Comparison of ENCODE assay signal across 18 cellular contexts in genomic region chr16:57335361-57335760, GRCh38. TPM values are rescaled to one million over a fixed set of nuclear protein-coding genes. Genes with fewer than 3 reads are reported as not detected.
A peak's percentile ranks its signal among the peaks of the same experiment; 100 is the strongest.
DNase-seq lines count a peak whose midpoint lies in the region; ATAC-seq, FAIRE-seq and TF ChIP-seq lines count a peak whose summit lies in the region.
"Had no signal": no experiment of that assay in that cellular context is flagged by ENCODE, and none has a peak within 500 bp of the region (broad histone marks: within the 10 kb centered on the region; RNA-seq: fewer than 3 reads in every experiment).

No MANE protein-coding gene starts in this region.

- H3K36me3 ChIP-seq in left ventricle myocardium inferior (no peaks in the 10 kb centered on the region), endothelial cell of umbilical vein (ENCODE audit: control insufficient read depth in 2 of 2, extremely low read depth in 1 of 2, insufficient read depth in 2 of 2, low read length in 2 of 2) (no peaks in the 10 kb centered on the region)
- H3K36me3 ChIP-seq in CD4-positive, alpha-beta memory T cell (ENCODE audit: insufficient read depth, low read length) = no peaks in the 10 kb centered on the region
- H3K36me3 ChIP-seq: BLaER1 treated with 17β-estradiol and CSF1 and Interleukin-3, amounts not matched to agents 10 nM and 100 nM had no signal

- peak overlapping the region; percentile 25 for H3K4me2 ChIP-seq in endothelial cell of umbilical vein (ENCODE audit: insufficient read depth, low read length)
- H3K4me2 ChIP-seq: BLaER1 treated with 17β-estradiol and CSF1 and Interleukin-3, amounts not matched to agents 10 nM and 100 nM had no signal

- H3K4me3 ChIP-seq in left ventricle myocardium inferior = no peak overlapping the region
- H3K4me3 ChIP-seq in endothelial cell of umbilical vein (replicated peaks in 1 of 3; ENCODE audit: insufficient read depth in 1 of 3, low read depth in 1 of 3, low read length in 3 of 3) = no peak overlapping the region
- H3K4me3 ChIP-seq in CD4-positive, alpha-beta memory T cell (ENCODE audit: low read length in 2 of 2) = no peak overlapping the region
- H3K4me3 ChIP-seq: BLaER1 treated with 17β-estradiol and CSF1 and Interleukin-3, amounts not matched to agents 10 nM and 100 nM; GM23248 had no signal

- H3K79me2 ChIP-seq in endothelial cell of umbilical vein (ENCODE audit: control insufficient read depth, insufficient read depth, low read length) = no peaks in the 10 kb centered on the region

- H2AFZ ChIP-seq in endothelial cell of umbilical vein (ENCODE audit: low read depth, low read length) = peak overlapping the region; percentile 49
- H2AFZ ChIP-seq: GM23248 had no signal

- no peak for ATAC-seq in HG03025 (IDR thresholded peaks at IDR 0.05; ENCODE audit: low FRiP score, unreplicated experiment)
- ATAC-seq: HCT116 had no signal

- peaks cover 8% of the 10 kb centered on the region for H3K4me1 Mint-ChIP-seq in osteocyte (ENCODE audit: unreplicated experiment)
- H3K4me1 Mint-ChIP-seq in CD4-positive, alpha-beta memory T cell = no peaks in the 10 kb centered on the region

- H3K4me3 Mint-ChIP-seq in osteocyte (ENCODE audit: unreplicated experiment) = no peak overlapping the region
- no peak overlapping the region for H3K4me3 Mint-ChIP-seq in CD4-positive, alpha-beta memory T cell
- H3K4me3 Mint-ChIP-seq: CD4-positive, CD25-positive, alpha-beta regulatory T cell had no signal

- H3K27me3 Mint-ChIP-seq in osteocyte (ENCODE audit: unreplicated experiment) = peaks cover 74% of the 10 kb centered on the region
- H3K27me3 Mint-ChIP-seq in CD4-positive, alpha-beta memory T cell = peaks cover 7 to 13% of the 10 kb centered on the region in 2 donors

- peaks cover 6% of the 10 kb centered on the region for H3K4me1 ChIP-seq in left ventricle myocardium inferior
- peaks cover 10% of the 10 kb centered on the region for H3K4me1 ChIP-seq in endothelial cell of umbilical vein (ENCODE audit: control insufficient read depth, extremely low read depth, insufficient read depth, low read length)
- no peaks in the 10 kb centered on the region for H3K4me1 ChIP-seq in CD4-positive, alpha-beta memory T cell (ENCODE audit: insufficient read depth, low read length)

- no TSS peak for BruUV-seq in endothelial cell of umbilical vein (replicated peaks; lab: Mats Ljungman, UMichigan)

- no peak for TF ChIP-seq CTCF in left ventricle myocardium inferior (IDR thresholded peaks at IDR 0.05; ENCODE audit: borderline replicate concordance)
- TF ChIP-seq CTCF in endothelial cell of umbilical vein (IDR thresholded peaks at IDR 0.05; ENCODE audit: extremely low read depth in 1 of 2, insufficient read depth in 1 of 2, low read depth in 1 of 2, low read length in 2 of 2) = no peak
- TF ChIP-seq CTCF in osteocyte (IDR thresholded peaks at IDR 0.05) = no peak

- H3K36me3 Mint-ChIP-seq in osteocyte (ENCODE audit: unreplicated experiment) = no peaks in the 10 kb centered on the region
- peaks cover 0 to 5% of the 10 kb centered on the region in 2 donors for H3K36me3 Mint-ChIP-seq in CD4-positive, alpha-beta memory T cell
- H3K36me3 Mint-ChIP-seq: CD4-positive, CD25-positive, alpha-beta regulatory T cell had no signal

- H3K9me3 ChIP-seq in left ventricle myocardium inferior (replicated peaks) (peaks cover 19% of the 10 kb centered on the region), endothelial cell of umbilical vein (replicated peaks; ENCODE audit: control insufficient read depth, insufficient read depth, low read length) (no peaks in the 10 kb centered on the region)
- peaks cover 0 to 4% of the 10 kb centered on the region in 2 donors for H3K9me3 ChIP-seq in CD4-positive, alpha-beta memory T cell (ENCODE audit: control insufficient read depth in 1 of 2, low read length in 2 of 2)

- intact Hi-C loops in left ventricle myocardium inferior (cut with micrococcal nuclease) = no loop called here
- intact Hi-C loops in cardiac septum (cut with DNase I) = no loop called here
- intact Hi-C loops in endothelial cell of umbilical vein (cut with micrococcal nuclease) = loop anchor here (1.0 kb wide), 1 partner anchor 19 kb away; no protein-coding TSS in a partner anchor
- intact Hi-C loops in CD4-positive, alpha-beta memory T cell (cut with micrococcal nuclease) = no loop called here

- POLR2A ChIA-PET in endothelial cell of umbilical vein (lab: Charles Lee) = no interaction called here
- POLR2A ChIA-PET in CD4-positive, alpha-beta memory T cell (lab: Charles Lee; ENCODE audit: partially characterized antibody) = no interaction called here

- CTCF ChIA-PET in endothelial cell of umbilical vein (lab: Charles Lee) = interaction anchor here (0.6 to 2.0 kb wide), 3 partner anchors 19 to 81 kb away, joined by 3 to 7 read pairs (median 3); no protein-coding TSS in a partner anchor
- CTCF ChIA-PET in CD4-positive, alpha-beta memory T cell (lab: Charles Lee; ENCODE audit: partially characterized antibody) = no interaction called here

- H4K20me1 ChIP-seq in endothelial cell of umbilical vein (replicated peaks; ENCODE audit: control insufficient read depth, extremely low read depth, insufficient read depth, low read length) = no peaks in the 10 kb centered on the region
- H4K20me1 ChIP-seq: BLaER1 treated with 17β-estradiol and CSF1 and Interleukin-3, amounts not matched to agents 10 nM and 100 nM had no signal

- TF ChIP-seq POLR2A in endothelial cell of umbilical vein (IDR thresholded peaks at IDR 0.05; ENCODE audit: low read depth, low read length) = no peak

- H3K27me3 ChIP-seq in left ventricle myocardium inferior (ENCODE audit: low read depth) (no peaks in the 10 kb centered on the region), endothelial cell of umbilical vein (ENCODE audit: control insufficient read depth in 2 of 2, insufficient read depth in 2 of 2, low read length in 2 of 2) (peaks cover 2% of the 10 kb centered on the region in 2 experiments)
- H3K27me3 ChIP-seq in CD4-positive, alpha-beta memory T cell (ENCODE audit: insufficient read depth, low read length) = no peaks in the 10 kb centered on the region
- H3K27me3 ChIP-seq: BLaER1 treated with 17β-estradiol and CSF1 and Interleukin-3, amounts not matched to agents 10 nM and 100 nM had no signal

- no peak for DNase-seq in left ventricle myocardium inferior
- DNase-seq in cardiac septum (ENCODE audit: low spot score) = no peak
- peak; percentile 74 for DNase-seq in endothelial cell of umbilical vein (ENCODE audit: low read depth, low spot score)
- DNase-seq in osteocyte (ENCODE audit: extremely low spot score, unreplicated experiment) = peak; percentile 10
- DNase-seq in CD4-positive, alpha-beta memory T cell = no peak
- no peak for DNase-seq in activated naive CD4-positive, alpha-beta T cell (lab: John Stamatoyannopoulos, UW)
- DNase-seq: 8988T; ACHN; Calu3; CD4-positive, CD25-positive, alpha-beta regulatory T cell; DMS 273 treated with DMSO at 0.1 percent for 48 hours; GM23248 had no signal

- H3K9me3 Mint-ChIP-seq in osteocyte (ENCODE audit: unreplicated experiment) = peaks cover 16% of the 10 kb centered on the region
- peaks cover 0 to 12% (median 8%) of the 10 kb centered on the region in 8 donors for H3K9me3 Mint-ChIP-seq in CD4-positive, alpha-beta memory T cell

- no peak overlapping the region for H3K9ac ChIP-seq in endothelial cell of umbilical vein (replicated peaks; ENCODE audit: extremely low read depth, insufficient read depth, low read length)
- H3K9ac ChIP-seq: BLaER1 treated with 17β-estradiol and CSF1 and Interleukin-3, amounts not matched to agents 10 nM and 100 nM; GM23248 had no signal

- H3K27ac ChIP-seq in left ventricle myocardium inferior (replicated peaks) = peak overlapping the region; percentile 66
- H3K27ac ChIP-seq in endothelial cell of umbilical vein (ENCODE audit: insufficient read depth, low read depth, low read length) = peak overlapping the region; percentile 59
- no peak overlapping the region for H3K27ac ChIP-seq in CD4-positive, alpha-beta memory T cell (ENCODE audit: low read depth, low read length)
- H3K27ac ChIP-seq: BLaER1 treated with 17β-estradiol and CSF1 and Interleukin-3, amounts not matched to agents 10 nM and 100 nM; GM23248; HL-60 had no signal

- FAIRE-seq in endothelial cell of umbilical vein (lab: Jason Lieb, UNC) = no peak
- FAIRE-seq: H54 had no signal

- H3K27ac Mint-ChIP-seq in osteocyte (ENCODE audit: unreplicated experiment) = no peak overlapping the region
- no peak overlapping the region for H3K27ac Mint-ChIP-seq in CD4-positive, alpha-beta memory T cell
- H3K27ac Mint-ChIP-seq: CD4-positive, CD25-positive, alpha-beta regulatory T cell had no signal

- dilution Hi-C loops in endothelial cell of umbilical vein (cut with MboI; ENCODE audit: extremely low pct_ligation_motif_present, low sequenced_read_pairs) = no loop called here

- H3K9me1 ChIP-seq in endothelial cell of umbilical vein (replicated peaks; ENCODE audit: control insufficient read depth, extremely low read depth, insufficient read depth, low read length) = no peaks in the 10 kb centered on the region

RNA-seq across cellular contexts. Expression of gene CCL22, which starts 23.2 kb away (rescaled TPM):
- not detected for total RNA-seq in left ventricle myocardium inferior
- not detected for total RNA-seq in cardiac septum
- total RNA-seq in endothelial cell of umbilical vein = not detected in 2 replicates
- not detected in 2 replicates for polyA plus RNA-seq in endothelial cell of umbilical vein
- polyA plus RNA-seq in endothelial cell of umbilical vein (2011; cell fraction: cytosol; rRNA removed) = not detected in 2 replicates
- not detected in 2 replicates for polyA plus RNA-seq in endothelial cell of umbilical vein (2011; cell fraction: nucleus; rRNA removed)
- polyA plus RNA-seq in endothelial cell of umbilical vein (2012) = not detected in 2 replicates
- polyA minus RNA-seq in endothelial cell of umbilical vein = not detected in 2 replicates
- not detected for polyA minus RNA-seq in endothelial cell of umbilical vein (2011; cell fraction: cytosol; rRNA and poly(A)+ RNA removed)
- polyA minus RNA-seq in endothelial cell of umbilical vein (2011; cell fraction: nucleus; rRNA and poly(A)+ RNA removed) = not detected in 2 replicates
- total RNA-seq in osteocyte = not detected in 2 replicates
- under 1 TPM in 1 of 2 experiments, not detected in 1; 0.26 TPM for total RNA-seq in CD4-positive, alpha-beta memory T cell
- not detected for polyA plus RNA-seq in CD4-positive, alpha-beta memory T cell
- total RNA-seq: CD4-positive, CD25-positive, alpha-beta regulatory T cell; Daoy; GM23248 had no signal
- polyA plus RNA-seq: CD4-positive, CD25-positive, alpha-beta regulatory T cell had no signal

RNA-seq across cellular contexts. Expression of gene CX3CL1, which starts 36.9 kb away (rescaled TPM):
- 11.7 TPM for total RNA-seq in left ventricle myocardium inferior
- total RNA-seq in cardiac septum = 8.7 TPM
- 1.2 and 2.3 TPM in 2 replicates for total RNA-seq in endothelial cell of umbilical vein
- polyA plus RNA-seq in endothelial cell of umbilical vein = 2.0 TPM in 2 replicates
- polyA plus RNA-seq in endothelial cell of umbilical vein (2011; cell fraction: cytosol; rRNA removed) = 1.2 and 2.5 TPM in 2 replicates
- 0.65 and 1.1 TPM in 2 replicates for polyA plus RNA-seq in endothelial cell of umbilical vein (2011; cell fraction: nucleus; rRNA removed)
- polyA plus RNA-seq in endothelial cell of umbilical vein (2012) = 0.66 and 1.6 TPM in 2 replicates
- 0.96 and 1.6 TPM in 2 replicates for polyA minus RNA-seq in endothelial cell of umbilical vein
- not detected for polyA minus RNA-seq in endothelial cell of umbilical vein (2011; cell fraction: cytosol; rRNA and poly(A)+ RNA removed)
- 0.29 and 0.53 TPM in 2 replicates for polyA minus RNA-seq in endothelial cell of umbilical vein (2011; cell fraction: nucleus; rRNA and poly(A)+ RNA removed)
- 2.3 and 2.6 TPM in 2 replicates for total RNA-seq in osteocyte
- total RNA-seq in CD4-positive, alpha-beta memory T cell = not detected
- not detected for polyA plus RNA-seq in CD4-positive, alpha-beta memory T cell
- total RNA-seq: GM23248 had no signal
- polyA plus RNA-seq: CD4-positive, CD25-positive, alpha-beta regulatory T cell; GM23248 had no signal

RNA-seq across cellular contexts. Expression of gene PLLP, which starts 50.9 kb away (rescaled TPM):
- total RNA-seq in left ventricle myocardium inferior = 5.2 TPM
- total RNA-seq in cardiac septum = 1.2 TPM
- total RNA-seq in endothelial cell of umbilical vein = 3.1 and 4.4 TPM in 2 replicates
- 14.4 and 19.3 TPM in 2 replicates for polyA plus RNA-seq in endothelial cell of umbilical vein
- 8.6 and 9.4 TPM in 2 replicates for polyA plus RNA-seq in endothelial cell of umbilical vein (2011; cell fraction: cytosol; rRNA removed)
- polyA plus RNA-seq in endothelial cell of umbilical vein (2011; cell fraction: nucleus; rRNA removed) = 2.9 and 4.0 TPM in 2 replicates
- polyA plus RNA-seq in endothelial cell of umbilical vein (2012) = 2.6 and 2.9 TPM in 2 replicates
- polyA minus RNA-seq in endothelial cell of umbilical vein = 4.8 and 5.6 TPM in 2 replicates
- polyA minus RNA-seq in endothelial cell of umbilical vein (2011; cell fraction: cytosol; rRNA and poly(A)+ RNA removed) = 41.6 TPM
- polyA minus RNA-seq in endothelial cell of umbilical vein (2011; cell fraction: nucleus; rRNA and poly(A)+ RNA removed) = 1.4 and 1.6 TPM in 2 replicates
- 0.30 and 1.2 TPM in 2 replicates for total RNA-seq in osteocyte
- total RNA-seq in CD4-positive, alpha-beta memory T cell = 1 to 10 TPM; 1.6 to 2.4 TPM
- polyA plus RNA-seq in CD4-positive, alpha-beta memory T cell = 1 to 10 TPM; 1.6 to 2.2 TPM
- total RNA-seq: CD4-positive, CD25-positive, alpha-beta regulatory T cell; GM23248 had no signal

Comparison
In these comparisons a context has a peak if more than half of its experiments do, and no peak if none do; other contexts are left out.
1. DNase-seq: peak in endothelial cell of umbilical vein (single experiment) and osteocyte (single experiment); none in left ventricle myocardium inferior (single experiment), cardiac septum (single experiment), CD4-positive, alpha-beta memory T cell (0 of 5) and activated naive CD4-positive, alpha-beta T cell (0 of 4).